Comparison of ENCODE assay signal across 22 cellular contexts in genomic region chr4:159600102-159600501, GRCh38.
"Had no signal": no experiment of that assay in that cellular context is flagged by ENCODE, and none has a peak within 500 bp of the region (broad histone marks: within the 10 kb centered on the region; RNA-seq: fewer than 3 reads in every experiment).

No MANE protein-coding gene starts in this region.

- H3K4me1 Mint-ChIP-seq: mesothelial cell of epicardium; naive B cell; stimulated activated memory B cell treated with anti-CD40 and anti-IgM and Interleukin-4, amounts not matched to agents 10 μg/mL and 1 μg/mL and 100 μg/mL, for 72 hours had no signal

- DNase-seq: cortex of kidney; effector memory CD8-positive, alpha-beta T cell; mesenchymal stem cell; mucosa of descending colon; naive B cell; sigmoid colon; spleen; stimulated activated CD4-positive, alpha-beta T cell treated with anti-CD3 and anti-CD28 coated beads, Interleukin-4, amount 100 ng/mL, for 4 hours; stimulated activated naive CD8-positive, alpha-beta T cell treated with anti-CD3 and anti-CD28 coated beads, Interleukin-15, Interleukin-2, amounts not matched to agents 100 U/mL and 50 U/mL, for 24 hours; substantia nigra; testis; upper lobe of right lung had no signal

- H3K27ac ChIP-seq: neural progenitor cell, parathyroid adenoma, right atrium auricular region, sigmoid colon, spleen, testis, upper lobe of right lung, vagina had no signal

- H3K4me1 ChIP-seq: parathyroid adenoma, right atrium auricular region, sigmoid colon, spleen, testis, tibial nerve, upper lobe of right lung, vagina had no signal

- H3K27me3 ChIP-seq: neural progenitor cell, right atrium auricular region, sigmoid colon, spleen, testis, tibial nerve, upper lobe of right lung, vagina had no signal

- H3K4me3 Mint-ChIP-seq: effector memory CD8-positive, alpha-beta T cell; mesothelial cell of epicardium; naive B cell; natural killer cell treated with Interleukin-12 subunit alpha and Interleukin-12 subunit beta and Interleukin-15 and Interleukin-18, amount 100 ng/mL, for 72 hours; neural progenitor cell; stimulated activated memory B cell treated with anti-CD40 and anti-IgM and Interleukin-4, amounts not matched to agents 10 μg/mL and 1 μg/mL and 100 μg/mL, for 72 hours had no signal

- H3K9me3 ChIP-seq: mucosa of descending colon, right atrium auricular region, sigmoid colon, spleen, testis, tibial nerve, upper lobe of right lung, vagina had no signal

- H3K4me3 ChIP-seq: mucosa of descending colon, neural progenitor cell, right atrium auricular region, sigmoid colon, spleen, testis, tibial nerve, upper lobe of right lung, vagina had no signal

- H3K36me3 ChIP-seq: neural progenitor cell, right atrium auricular region, sigmoid colon, spleen, tibial nerve, upper lobe of right lung, vagina had no signal

- H3K27me3 Mint-ChIP-seq: effector memory CD8-positive, alpha-beta T cell; natural killer cell treated with Interleukin-12 subunit alpha and Interleukin-12 subunit beta and Interleukin-15 and Interleukin-18, amount 100 ng/mL, for 72 hours; progenitor cell of endocrine pancreas; stimulated activated memory B cell treated with anti-CD40 and anti-IgM and Interleukin-4, amounts not matched to agents 10 μg/mL and 1 μg/mL and 100 μg/mL, for 72 hours had no signal

- H3K36me3 Mint-ChIP-seq: mesothelial cell of epicardium; naive B cell; natural killer cell treated with Interleukin-12 subunit alpha and Interleukin-12 subunit beta and Interleukin-15 and Interleukin-18, amount 100 ng/mL, for 72 hours; stimulated activated memory B cell treated with anti-CD40 and anti-IgM and Interleukin-4, amounts not matched to agents 10 μg/mL and 1 μg/mL and 100 μg/mL, for 72 hours had no signal

- ATAC-seq: effector memory CD8-positive, alpha-beta T cell; left lobe of liver; mucosa of descending colon; natural killer cell treated with Interleukin-12 subunit alpha and Interleukin-12 subunit beta and Interleukin-15 and Interleukin-18, amount 100 ng/mL, for 72 hours; stimulated activated memory B cell treated with anti-CD40 and anti-IgM and Interleukin-4, amounts not matched to agents 10 μg/mL and 1 μg/mL and 100 μg/mL, for 72 hours; stimulated activated naive CD8-positive, alpha-beta T cell treated with anti-CD3 and anti-CD28 coated beads, Interleukin-15, Interleukin-2, amounts not matched to agents 100 U/mL and 50 U/mL, for 24 hours; upper lobe of right lung had no signal

- H3K9me3 Mint-ChIP-seq: mesothelial cell of epicardium; neural progenitor cell; stimulated activated memory B cell treated with anti-CD40 and anti-IgM and Interleukin-4, amounts not matched to agents 10 μg/mL and 1 μg/mL and 100 μg/mL, for 72 hours had no signal

- H3K27ac Mint-ChIP-seq: effector memory CD8-positive, alpha-beta T cell; mesothelial cell of epicardium; naive B cell; natural killer cell treated with Interleukin-12 subunit alpha and Interleukin-12 subunit beta and Interleukin-15 and Interleukin-18, amount 100 ng/mL, for 72 hours; neural progenitor cell; progenitor cell of endocrine pancreas; stimulated activated memory B cell treated with anti-CD40 and anti-IgM and Interleukin-4, amounts not matched to agents 10 μg/mL and 1 μg/mL and 100 μg/mL, for 72 hours had no signal
